Comparison of ENCODE assay signal across 18 cellular contexts in genomic region chr5:76351176-76351575, GRCh38. TPM values are rescaled to one million over a fixed set of nuclear protein-coding genes. Genes with fewer than 3 reads are reported as not detected.
A peak's percentile ranks its signal among the peaks of the same experiment; 100 is the strongest.
DNase-seq lines count a peak whose midpoint lies in the region; ATAC-seq, FAIRE-seq and TF ChIP-seq lines count a peak whose summit lies in the region.
"Had no signal": no experiment of that assay in that cellular context is flagged by ENCODE, and none has a peak within 500 bp of the region (broad histone marks: within the 10 kb centered on the region; RNA-seq: fewer than 3 reads in every experiment).

No MANE protein-coding gene starts in this region.

- POLR2A ChIA-PET in activated CD8-positive, alpha-beta T cell treated with anti-CD3 and anti-CD28 coated beads for 36 hours (lab: Charles Lee) = no interaction called here

- H3K9me3 ChIP-seq in osteoblast (ENCODE audit: low read depth, low read length) (no peaks in the 10 kb centered on the region), trophoblast cell (ENCODE audit: insufficient read depth, low read depth, low read length) (no peaks in the 10 kb centered on the region)

- H4K20me1 ChIP-seq in osteoblast (ENCODE audit: insufficient read depth, low read length) = no peaks in the 10 kb centered on the region

- no peak overlapping the region for H3K18ac ChIP-seq in trophoblast cell (ENCODE audit: low read length)

- no peak overlapping the region for H4K8ac ChIP-seq in trophoblast cell (ENCODE audit: low read depth, low read length)

- no peak overlapping the region for H3K4ac ChIP-seq in trophoblast cell (ENCODE audit: low read depth, low read length)

- H3K27me3 Mint-ChIP-seq in activated CD8-positive, alpha-beta T cell treated with anti-CD3 and anti-CD28 coated beads for 36 hours = no peaks in the 10 kb centered on the region

- no peak for FAIRE-seq in urothelium cell line (lab: Jason Lieb, UNC)
- FAIRE-seq: endometrium, HTR-8/SVneo had no signal

- no peak overlapping the region for H4K91ac ChIP-seq in trophoblast cell (ENCODE audit: low read depth, low read length)

- no peak overlapping the region for H3K4me3 Mint-ChIP-seq in activated CD8-positive, alpha-beta T cell treated with anti-CD3 and anti-CD28 coated beads for 36 hours

- CTCF ChIA-PET in activated CD8-positive, alpha-beta T cell treated with anti-CD3 and anti-CD28 coated beads for 36 hours (lab: Charles Lee) = interaction anchor here (0.7 to 1.4 kb wide), 2 partner anchors 11 to 66 kb away, joined by 3 to 4 read pairs; no protein-coding TSS in a partner anchor

- H3K4me2 ChIP-seq in osteoblast (ENCODE audit: insufficient read depth, low read length) (no peak overlapping the region), trophoblast cell (ENCODE audit: low read length) (no peak overlapping the region)

- no peak overlapping the region for H3K23ac ChIP-seq in trophoblast cell (ENCODE audit: low read length)

- ATAC-seq in GM19328 (IDR thresholded peaks at IDR 0.05; ENCODE audit: unreplicated experiment) (peak; percentile 24), GM21786 (IDR thresholded peaks at IDR 0.05; ENCODE audit: unreplicated experiment) (peak; percentile 18), HG03135 (IDR thresholded peaks at IDR 0.05; ENCODE audit: unreplicated experiment) (peak; percentile 28)
- ATAC-seq in activated CD8-positive, alpha-beta T cell treated with anti-CD3 and anti-CD28 coated beads for 36 hours = no peak
- ATAC-seq: activated naive CD4-positive, alpha-beta T cell treated with anti-CD3 and anti-CD28 coated beads, Interleukin-2, amount 50 U/mL, for 72 hours had no signal

- no peaks in the 10 kb centered on the region for H3K36me3 Mint-ChIP-seq in activated CD8-positive, alpha-beta T cell treated with anti-CD3 and anti-CD28 coated beads for 36 hours (ENCODE audit: low read depth)
- H3K36me3 Mint-ChIP-seq: activated naive CD4-positive, alpha-beta T cell treated with anti-CD3 and anti-CD28 coated beads, Interleukin-2, amount 50 U/mL, for 72 hours had no signal

- H3K4me1 ChIP-seq in osteoblast (ENCODE audit: insufficient read depth, low read length) (no peaks in the 10 kb centered on the region), trophoblast cell (ENCODE audit: control insufficient read depth in 1 of 2, insufficient read depth in 2 of 2, low read length in 2 of 2) (no peaks in the 10 kb centered on the region)

- H3K4me3 ChIP-seq in osteoblast (ENCODE audit: insufficient read depth, low read length) (no peak overlapping the region), trophoblast cell (ENCODE audit: low read depth, low read length) (no peak overlapping the region)
- H3K4me3 ChIP-seq: cardiac muscle cell had no signal

- H3K27ac Mint-ChIP-seq in activated CD8-positive, alpha-beta T cell treated with anti-CD3 and anti-CD28 coated beads for 36 hours = no peak overlapping the region
- H3K27ac Mint-ChIP-seq: activated naive CD4-positive, alpha-beta T cell treated with anti-CD3 and anti-CD28 coated beads, Interleukin-2, amount 50 U/mL, for 72 hours had no signal

- H2BK12ac ChIP-seq in trophoblast cell (ENCODE audit: low read length) = no peak overlapping the region

- H3K79me1 ChIP-seq in trophoblast cell (ENCODE audit: low read length) = no peaks in the 10 kb centered on the region

- intact Hi-C loops in activated CD8-positive, alpha-beta T cell treated with anti-CD3 and anti-CD28 coated beads for 36 hours (cut with micrococcal nuclease) = no loop called here

- no peak overlapping the region for H3K27ac ChIP-seq in osteoblast (ENCODE audit: low read depth, low read length)
- no peak overlapping the region for H3K27ac ChIP-seq in trophoblast cell (ENCODE audit: low read depth, low read length)
- H3K27ac ChIP-seq: C4-2B, cardiac muscle cell had no signal

- H3K4me1 Mint-ChIP-seq in activated CD8-positive, alpha-beta T cell treated with anti-CD3 and anti-CD28 coated beads for 36 hours (ENCODE audit: low read depth) = no peaks in the 10 kb centered on the region

- DNase-seq in osteoblast (ENCODE audit: insufficient read length, low spot score, missing footprints) (peak; percentile 44), urothelium cell line (ENCODE audit: low spot score) (no peak), trophoblast cell (no peak), NCI-H510A treated with DMSO at 0.1 percent for 48 hours (lab: John Stamatoyannopoulos, UW) (no peak)
- no peak for DNase-seq in activated CD8-positive, alpha-beta T cell treated with anti-CD3 and anti-CD28 coated beads for 36 hours
- DNase-seq: activated CD8-positive, alpha-beta memory T cell treated with anti-CD3 and anti-CD28 coated beads, Interleukin-2, amount 50 U/mL, for 48 hours; HCEC 1CT; mesendoderm; NCI-H2171 treated with DMSO at 0.1 percent for 48 hours; SW 1271 had no signal

- H2BK120ac ChIP-seq in trophoblast cell (ENCODE audit: insufficient read depth, low read length, poor library complexity) = no peak overlapping the region

- no peaks in the 10 kb centered on the region for H3K9me3 Mint-ChIP-seq in activated CD8-positive, alpha-beta T cell treated with anti-CD3 and anti-CD28 coated beads for 36 hours
- H3K9me3 Mint-ChIP-seq: activated naive CD4-positive, alpha-beta T cell treated with anti-CD3 and anti-CD28 coated beads, Interleukin-2, amount 50 U/mL, for 72 hours had no signal

- no peaks in the 10 kb centered on the region for H3K79me2 ChIP-seq in osteoblast (ENCODE audit: insufficient read depth, low read length)
- H3K79me2 ChIP-seq in trophoblast cell (ENCODE audit: control insufficient read depth, insufficient read depth, low read length, poor library complexity) = no peaks in the 10 kb centered on the region

- no peak for TF ChIP-seq CTCF in osteoblast (IDR thresholded peaks at IDR 0.05; ENCODE audit: extremely low read depth, low read depth, low read length)
- no peak for TF ChIP-seq CTCF in activated CD8-positive, alpha-beta T cell treated with anti-CD3 and anti-CD28 coated beads for 36 hours (IDR thresholded peaks at IDR 0.05)

- no peak overlapping the region for H4K12ac ChIP-seq in trophoblast cell (ENCODE audit: low read depth, low read length)

- no peak overlapping the region for H3K9ac ChIP-seq in trophoblast cell (ENCODE audit: low read length)

- no peak overlapping the region for H3K14ac ChIP-seq in trophoblast cell (ENCODE audit: low read length)

- H3K27me3 ChIP-seq in osteoblast (ENCODE audit: insufficient read depth, low read length) (no peaks in the 10 kb centered on the region), trophoblast cell (ENCODE audit: insufficient read depth, low read length) (no peaks in the 10 kb centered on the region)
- H3K27me3 ChIP-seq: cardiac muscle cell had no signal

- no CpG with 5 or more reads among the region's 4 CpGs for WGBS in trophoblast cell (ENCODE audit: extremely low coverage, insufficient coverage, insufficient read length)

- H3K36me3 ChIP-seq in osteoblast (ENCODE audit: insufficient read depth, low read length) (no peaks in the 10 kb centered on the region), trophoblast cell (ENCODE audit: control insufficient read depth in 1 of 2, insufficient read depth in 2 of 2, low read length in 2 of 2) (no peaks in the 10 kb centered on the region)
- H3K36me3 ChIP-seq: cardiac muscle cell had no signal

- H2AK5ac ChIP-seq in trophoblast cell (ENCODE audit: low read length) = no peak overlapping the region

- H2AFZ ChIP-seq in osteoblast (ENCODE audit: low read length) (no peak overlapping the region), trophoblast cell (ENCODE audit: insufficient read depth, low read length, poor library complexity) (no peak overlapping the region)

- no peak overlapping the region for H2BK5ac ChIP-seq in trophoblast cell (ENCODE audit: low read depth, low read length, poor library complexity)

RNA-seq across cellular contexts. Expression of gene IQGAP2, which starts 51.9 kb away (rescaled TPM):
- total RNA-seq in osteoblast = 0.29 and 0.36 TPM in 2 replicates
- polyA plus RNA-seq in trophoblast cell (2013) = 9.5 and 9.6 TPM in 2 replicates
- total RNA-seq in activated CD8-positive, alpha-beta T cell treated with anti-CD3 and anti-CD28 coated beads for 36 hours = 10 to 100 TPM; 37.7 to 39.1 TPM

Comparison
In these comparisons a context has a peak if more than half of its experiments do, and no peak if none do; other contexts are left out.
1. RNA of gene IQGAP2, which starts 51.9 kb away (total RNA-seq): 37.7 to 39.1 TPM in activated CD8-positive, alpha-beta T cell treated with anti-CD3 and anti-CD28 coated beads for 36 hours; 0.29 to 0.36 TPM in osteoblast; every median in the first group is over 10 times any median in the second.